1 cellular context compared by ENCODE assay signal in the genomic region with DNA sequence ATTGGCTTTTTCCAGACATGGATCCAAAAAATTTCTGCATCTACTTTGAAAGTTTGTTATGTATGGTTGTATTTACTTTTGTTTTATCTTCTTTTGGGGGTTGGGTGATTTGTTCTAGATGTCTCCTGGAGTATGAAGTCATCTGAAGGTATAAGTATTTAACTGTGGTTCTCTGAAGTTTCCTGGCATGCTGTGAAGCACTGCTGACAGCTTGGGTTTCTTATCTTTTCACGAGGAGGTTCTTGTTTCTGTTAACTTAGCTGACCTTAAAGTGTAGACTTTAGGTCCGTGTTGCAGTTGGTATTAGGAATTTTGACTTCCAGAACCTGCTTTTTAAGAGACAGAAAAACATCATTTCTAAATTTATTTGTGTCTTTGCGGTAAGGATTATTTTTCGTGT.
TF ChIP-seq lines count a peak whose summit lies in the region.

No MANE protein-coding gene starts in this region.

TF ChIP-seq in A549, 52 proteins besides CTCF, POLR2A, EP300 and RAD21 (continued from another document):
- TF ChIP-seq, protein P1, sequence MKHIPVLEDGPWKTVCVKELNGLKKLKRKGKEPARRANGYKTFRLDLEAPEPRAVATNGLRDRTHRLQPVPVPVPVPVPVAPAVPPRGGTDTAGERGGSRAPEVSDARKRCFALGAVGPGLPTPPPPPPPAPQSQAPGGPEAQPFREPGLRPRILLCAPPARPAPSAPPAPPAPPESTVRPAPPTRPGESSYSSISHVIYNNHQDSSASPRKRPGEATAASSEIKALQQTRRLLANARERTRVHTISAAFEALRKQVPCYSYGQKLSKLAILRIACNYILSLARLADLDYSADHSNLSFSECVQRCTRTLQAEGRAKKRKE (CRISPR knock-in tag; IDR thresholded peaks at IDR 0.05; ENCODE audit: low read depth) = no peak
